ENCODE assay signal across 8 cellular contexts in the genomic region with DNA sequence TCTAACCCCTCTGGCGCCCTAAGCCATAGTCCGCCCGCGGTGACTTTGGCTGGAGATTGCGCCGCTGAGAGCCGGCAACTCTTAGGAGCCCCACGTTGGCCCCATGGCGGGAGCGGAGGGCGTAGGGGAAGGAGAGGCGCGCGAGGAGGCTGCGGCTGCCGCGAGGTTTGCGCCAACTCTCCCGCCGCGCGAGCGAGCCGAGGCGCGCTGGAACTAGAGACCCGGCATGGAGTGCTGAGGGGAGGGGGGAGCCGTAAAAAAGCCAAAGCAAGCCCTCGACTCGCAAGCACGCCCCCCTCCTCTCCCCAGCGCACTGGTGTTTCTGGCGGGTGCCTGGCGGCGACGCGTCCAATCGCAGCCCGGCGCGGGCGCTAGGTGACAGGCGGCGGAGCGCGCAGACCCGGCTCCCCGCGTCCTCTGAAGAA. TPM values are rescaled to one million over a fixed set of nuclear protein-coding genes. Genes with fewer than 3 reads are reported as not detected.
DNase-seq lines count a peak whose midpoint lies in the region; ATAC-seq and TF ChIP-seq lines count a peak whose summit lies in the region.

A gene with protein sequence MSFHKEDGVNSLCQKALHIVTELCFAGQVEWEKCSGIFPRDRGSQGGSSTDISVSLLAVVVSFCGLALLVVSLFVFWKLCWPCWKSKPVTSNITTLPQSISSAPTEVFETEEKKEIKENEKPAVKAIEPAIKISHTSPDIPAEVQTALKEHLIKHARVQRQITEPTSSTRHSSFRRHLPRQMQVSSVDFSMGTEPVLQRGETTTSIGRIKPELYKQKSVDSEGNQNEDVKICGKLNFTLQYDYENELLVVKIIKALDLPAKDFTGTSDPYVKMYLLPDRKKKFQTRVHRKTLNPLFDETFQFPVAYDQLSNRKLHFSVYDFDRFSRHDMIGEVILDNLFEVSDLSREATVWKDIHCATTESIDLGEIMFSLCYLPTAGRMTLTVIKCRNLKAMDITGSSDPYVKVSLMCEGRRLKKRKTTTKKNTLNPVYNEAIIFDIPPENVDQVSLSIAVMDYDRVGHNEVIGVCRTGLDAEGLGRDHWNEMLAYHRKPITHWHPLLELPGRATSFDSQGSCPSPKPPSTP (minus strand): TSS at position 233 of the 425 bp plus-strand sequence. CDS start 297 bp downstream, outside the sequence.

- no peak for TF ChIP-seq EP300 in ovary (IDR thresholded peaks at IDR 0.05)

- 0 to 1% (median 1%) methylated on average over 46 to 49 of the region's 49 CpGs for WGBS in ovary, 3 donors

- no peak for TF ChIP-seq CTCF in fibroblast of lung (conservative IDR thresholded peaks at IDR 0.05 in 1 of 2, IDR thresholded peaks at IDR 0.05 in 1 of 2; ENCODE audit: low read depth in 1 of 2, low read length in 2 of 2)
- no peak for TF ChIP-seq CTCF in ovary (IDR thresholded peaks at IDR 0.05)

- peak; percentile 0 for DNase-seq in GM04504 (ENCODE audit: low read depth)
- peak; percentile 67 to 79 for DNase-seq in NCI-H524 (lab: John Stamatoyannopoulos, UW)
- peak in 1 of 2 donors; percentile 8 for DNase-seq in fibroblast of lung (ENCODE audit: low read depth in 2 of 2)
- peak in 1 of 5 donors; percentile 14 for DNase-seq in ovary
- no peak for DNase-seq in OCI-M2 (lab: John Stamatoyannopoulos, UW; ENCODE audit: unreplicated experiment)

- H3K9me3 ChIP-seq in fibroblast of lung (ENCODE audit: control insufficient read depth, insufficient read depth, low read depth, low read length) (no peaks in the 10 kb centered on the region), ovary (no peaks in the 10 kb centered on the region)

- TF ChIP-seq POLR2A in ovary (IDR thresholded peaks at IDR 0.05): no peak

- H4K20me1 ChIP-seq in fibroblast of lung (ENCODE audit: control insufficient read depth, extremely low read depth, insufficient read depth, low read length): no peaks in the 10 kb centered on the region

- no peaks in the 10 kb centered on the region for H3K79me2 ChIP-seq in fibroblast of lung (ENCODE audit: control insufficient read depth, insufficient read depth, low read length)

- H2AFZ ChIP-seq in fibroblast of lung (ENCODE audit: low read length): peak within 1 kb of the TSS; percentile 73

- H3K4me3 ChIP-seq in fibroblast of lung (replicated peaks in 1 of 4; ENCODE audit: control extremely low read depth in 1 of 4, insufficient read depth in 1 of 4, low read depth in 3 of 4, low read length in 4 of 4): peak within 1 kb of the TSS; percentile 52 to 67 (median 60)
- peak within 1 kb of the TSS; percentile 33 for H3K4me3 ChIP-seq in ovary

- intact Hi-C loops in ovary (cut with DNase I): no loop called here

- H3K27me3 ChIP-seq in fibroblast of lung (ENCODE audit: control insufficient read depth, insufficient read depth, low read length): peaks cover 7% of the 10 kb centered on the region
- H3K27me3 ChIP-seq in ovary: no peaks in the 10 kb centered on the region

- ATAC-seq in HG03039 (IDR thresholded peaks at IDR 0.05; ENCODE audit: unreplicated experiment): no peak
- no peak for ATAC-seq in GM21737 (IDR thresholded peaks at IDR 0.05; ENCODE audit: unreplicated experiment)
- ATAC-seq in GM18519 (IDR thresholded peaks at IDR 0.05; ENCODE audit: low FRiP score, unreplicated experiment): no peak

- H3K9ac ChIP-seq in fibroblast of lung (ENCODE audit: insufficient read depth, low read length): peak within 1 kb of the TSS; percentile 16

- H3K36me3 ChIP-seq in fibroblast of lung (ENCODE audit: control insufficient read depth, insufficient read depth, low read length) (no peaks in the 10 kb centered on the region), ovary (no peaks in the 10 kb centered on the region)

- H3K4me1 ChIP-seq in fibroblast of lung (ENCODE audit: control insufficient read depth, extremely low read depth, insufficient read depth, low read length): no peaks in the 10 kb centered on the region
- H3K4me1 ChIP-seq in ovary (ENCODE audit: insufficient read depth): no peaks in the 10 kb centered on the region

- H3K27ac ChIP-seq in fibroblast of lung (ENCODE audit: insufficient read depth, low read length) (no peak within 1 kb of the TSS), ovary (no peak within 1 kb of the TSS)

- H3K4me2 ChIP-seq in fibroblast of lung (ENCODE audit: extremely low read depth, insufficient read depth, low read length): peak within 1 kb of the TSS; percentile 87

RNA-seq across cellular contexts. Expression of the gene that starts here (rescaled TPM):
- total RNA-seq in fibroblast of lung (not detected in 2 replicates), ovary (1 to 10 TPM in 1 of 7 donors, under 1 TPM in 2, not detected in 4; 0.17 to 8.5 (median 0.77) TPM)
- polyA plus RNA-seq in fibroblast of lung (not detected in 2 replicates), ovary (under 1 TPM in 1 of 2 donors, not detected in 1; 0.08 TPM)
- polyA plus RNA-seq in fibroblast of lung (2012): not detected in 2 replicates
- polyA minus RNA-seq in fibroblast of lung (ENCODE audit: low replicate concordance): not detected in 2 replicates
